ENCODE assay signal across 12 cellular contexts in the genomic region with DNA sequence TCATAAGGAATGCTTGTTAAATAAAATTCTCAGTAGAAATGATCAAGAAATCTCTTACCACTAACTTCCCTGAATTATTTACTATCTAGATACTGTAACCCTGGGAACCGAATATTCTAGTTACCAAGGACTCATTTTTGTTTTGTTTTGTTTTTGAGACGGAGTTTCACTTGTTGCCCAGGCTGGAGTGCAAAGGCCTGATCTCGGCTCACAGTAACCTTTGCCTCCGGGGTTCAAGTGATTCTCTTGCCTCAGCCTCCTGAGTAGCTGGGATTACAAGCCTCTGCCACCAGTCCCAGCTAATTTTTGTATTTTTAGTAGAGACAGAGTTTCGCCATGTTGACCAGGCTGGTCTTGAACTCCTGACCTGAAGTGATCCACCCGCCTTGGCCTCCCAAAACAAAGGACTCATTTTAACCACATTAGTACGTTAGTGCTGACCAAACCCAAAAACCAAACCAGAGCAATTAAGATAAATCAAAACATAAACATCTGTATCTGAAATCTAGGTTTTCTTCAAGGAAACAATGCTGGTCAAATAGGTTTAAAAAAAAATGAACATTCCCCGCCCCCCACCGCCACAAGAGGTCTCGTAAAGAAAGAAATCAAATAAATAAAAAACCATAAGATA. TPM values are rescaled to one million over a fixed set of nuclear protein-coding genes. Genes with fewer than 3 reads are reported as not detected.
DNase-seq lines count a peak whose midpoint lies in the region; ATAC-seq and TF ChIP-seq lines count a peak whose summit lies in the region.
"Had no signal": no experiment of that assay in that cellular context is flagged by ENCODE, and none has a peak within 500 bp of the region (broad histone marks: within the 10 kb centered on the region; RNA-seq: fewer than 3 reads in every experiment).

No MANE protein-coding gene starts in this region.

- peaks cover 77% of the 10 kb centered on the region for H3K79me2 ChIP-seq in fibroblast of lung (ENCODE audit: control insufficient read depth, insufficient read depth, low read length)

- H3K36me3 Mint-ChIP-seq in activated T-cell treated with anti-CD3 and anti-CD28 coated beads, Interleukin-2, amount 50 U/mL, for 24 hours (ENCODE audit: low read depth): peaks cover 85% of the 10 kb centered on the region
- H3K36me3 Mint-ChIP-seq in T-cell: peaks cover 18% of the 10 kb centered on the region
- H3K36me3 Mint-ChIP-seq in stimulated activated effector memory CD8-positive, alpha-beta T cell treated with anti-CD3 and anti-CD28 coated beads, Interleukin-12 subunit alpha, Interleukin-12 subunit beta, amount 100 ng/mL, for 72 hours: no peaks in the 10 kb centered on the region

- peak overlapping the region; percentile 71 for H3K27ac Mint-ChIP-seq in activated T-cell treated with anti-CD3 and anti-CD28 coated beads, Interleukin-2, amount 50 U/mL, for 24 hours
- H3K27ac Mint-ChIP-seq in T-cell: peak overlapping the region; percentile 56 to 58
- H3K27ac Mint-ChIP-seq in stimulated activated effector memory CD8-positive, alpha-beta T cell treated with anti-CD3 and anti-CD28 coated beads, Interleukin-12 subunit alpha, Interleukin-12 subunit beta, amount 100 ng/mL, for 72 hours: peak overlapping the region; percentile 99
- H3K27ac Mint-ChIP-seq: activated naive CD8-positive, alpha-beta T cell treated with anti-CD3 and anti-CD28 coated beads, Interleukin-2, amount 10 ng/mL, durations not matched to agents 7 days and 5 days had no signal

- H3K36me3 ChIP-seq in fibroblast of lung (ENCODE audit: control insufficient read depth, insufficient read depth, low read length) (peaks cover 5% of the 10 kb centered on the region), ascending aorta (peaks cover 17 to 34% of the 10 kb centered on the region in 2 donors)
- H3K36me3 ChIP-seq: pancreas had no signal

- peaks cover 8% of the 10 kb centered on the region for H4K20me1 ChIP-seq in fibroblast of lung (ENCODE audit: control insufficient read depth, extremely low read depth, insufficient read depth, low read length)

- H3K4me3 ChIP-seq in fibroblast of lung (replicated peaks in 1 of 4; ENCODE audit: control extremely low read depth in 1 of 4, insufficient read depth in 1 of 4, low read depth in 3 of 4, low read length in 4 of 4) (peak overlapping the region in 2 of 4 experiments; percentile 20 to 85), ascending aorta (no peak overlapping the region)
- H3K4me3 ChIP-seq: pancreas, suprapubic skin had no signal

- H3K4me1 ChIP-seq in fibroblast of lung (ENCODE audit: control insufficient read depth, extremely low read depth, insufficient read depth, low read length): peaks cover 6% of the 10 kb centered on the region
- peaks cover 2 to 9% of the 10 kb centered on the region in 2 donors for H3K4me1 ChIP-seq in ascending aorta

- intact Hi-C loops in ascending aorta (cut with DNase I): no loop called here

- no peaks in the 10 kb centered on the region for H3K9me3 Mint-ChIP-seq in activated T-cell treated with anti-CD3 and anti-CD28 coated beads, Interleukin-2, amount 50 U/mL, for 24 hours
- H3K9me3 Mint-ChIP-seq in T-cell: no peaks in the 10 kb centered on the region
- no peaks in the 10 kb centered on the region for H3K9me3 Mint-ChIP-seq in stimulated activated effector memory CD8-positive, alpha-beta T cell treated with anti-CD3 and anti-CD28 coated beads, Interleukin-12 subunit alpha, Interleukin-12 subunit beta, amount 100 ng/mL, for 72 hours
- H3K9me3 Mint-ChIP-seq: activated naive CD8-positive, alpha-beta T cell treated with anti-CD3 and anti-CD28 coated beads, Interleukin-2, amount 10 ng/mL, durations not matched to agents 7 days and 5 days had no signal

- CTCF ChIA-PET in T-cell (lab: Charles Lee): interaction anchor here in 1 of 2 donors (0.6 kb wide), 2 partner anchors 35 to 73 kb away, joined by 4 to 7 read pairs; no protein-coding TSS in a partner anchor

- no peaks in the 10 kb centered on the region for H3K9me3 ChIP-seq in fibroblast of lung (ENCODE audit: control insufficient read depth, insufficient read depth, low read depth, low read length)
- H3K9me3 ChIP-seq in ascending aorta: no peaks in the 10 kb centered on the region
- H3K9me3 ChIP-seq: pancreas, suprapubic skin had no signal

- H3K27ac ChIP-seq in fibroblast of lung (ENCODE audit: insufficient read depth, low read length) (peak overlapping the region; percentile 47), ascending aorta (peak overlapping the region in 1 of 2 donors; percentile 4)
- H3K27ac ChIP-seq: suprapubic skin had no signal

- ATAC-seq in T-cell (replicated peaks in 1 of 4): no peak
- no peak for ATAC-seq in stimulated activated effector memory CD8-positive, alpha-beta T cell treated with anti-CD3 and anti-CD28 coated beads, Interleukin-12 subunit alpha, Interleukin-12 subunit beta, amount 100 ng/mL, for 72 hours
- no peak for ATAC-seq in GM21528 (IDR thresholded peaks at IDR 0.05; ENCODE audit: low FRiP score, unreplicated experiment)
- ATAC-seq in activated CD4-positive, CD25-positive, alpha-beta regulatory T cell treated with anti-CD3 and anti-CD28 coated beads, Interleukin-2, amount 50 U/mL, for 24 hours: no peak
- ATAC-seq: pancreas had no signal

- H3K27me3 Mint-ChIP-seq in activated T-cell treated with anti-CD3 and anti-CD28 coated beads, Interleukin-2, amount 50 U/mL, for 24 hours: no peaks in the 10 kb centered on the region
- no peaks in the 10 kb centered on the region for H3K27me3 Mint-ChIP-seq in T-cell
- H3K27me3 Mint-ChIP-seq: activated naive CD8-positive, alpha-beta T cell treated with anti-CD3 and anti-CD28 coated beads, Interleukin-2, amount 10 ng/mL, durations not matched to agents 7 days and 5 days had no signal

- H3K4me2 ChIP-seq in fibroblast of lung (ENCODE audit: extremely low read depth, insufficient read depth, low read length): peak overlapping the region; percentile 51

- peak overlapping the region; percentile 94 for H3K4me3 Mint-ChIP-seq in activated T-cell treated with anti-CD3 and anti-CD28 coated beads, Interleukin-2, amount 50 U/mL, for 24 hours
- H3K4me3 Mint-ChIP-seq in T-cell: no peak overlapping the region
- peak overlapping the region; percentile 83 for H3K4me3 Mint-ChIP-seq in stimulated activated effector memory CD8-positive, alpha-beta T cell treated with anti-CD3 and anti-CD28 coated beads, Interleukin-12 subunit alpha, Interleukin-12 subunit beta, amount 100 ng/mL, for 72 hours
- H3K4me3 Mint-ChIP-seq: activated naive CD8-positive, alpha-beta T cell treated with anti-CD3 and anti-CD28 coated beads, Interleukin-2, amount 10 ng/mL, durations not matched to agents 7 days and 5 days had no signal

- POLR2A ChIA-PET in T-cell (lab: Charles Lee): no interaction called here

- H3K9ac ChIP-seq in fibroblast of lung (ENCODE audit: insufficient read depth, low read length): no peak overlapping the region

- H3K27me3 ChIP-seq in fibroblast of lung (ENCODE audit: control insufficient read depth, insufficient read depth, low read length): no peaks in the 10 kb centered on the region
- H3K27me3 ChIP-seq in ascending aorta: no peaks in the 10 kb centered on the region
- H3K27me3 ChIP-seq: pancreas, suprapubic skin had no signal

- DNase-seq in activated T-cell treated with anti-CD3 and anti-CD28 coated beads, Interleukin-2, amount 50 U/mL, for 24 hours: no peak
- DNase-seq in activated T-cell treated with anti-CD3 and anti-CD28 coated beads for 4 hours (no peak), T-cell (no peak), fibroblast of lung (ENCODE audit: low read depth in 2 of 2) (no peak), ascending aorta (ENCODE audit: low spot score in 2 of 2) (no peak)
- no peak for DNase-seq in stimulated activated effector memory CD8-positive, alpha-beta T cell treated with anti-CD3 and anti-CD28 coated beads, Interleukin-12 subunit alpha, Interleukin-12 subunit beta, amount 100 ng/mL, for 72 hours (ENCODE audit: low spot score in 2 of 2)
- DNase-seq: activated naive CD8-positive, alpha-beta T cell treated with anti-CD3 and anti-CD28 coated beads, Interleukin-2, amount 10 ng/mL, durations not matched to agents 7 days and 5 days; pancreas; stimulated activated CD4-positive, alpha-beta T cell treated with anti-CD3 and anti-CD28 coated beads, Interleukin-4, amount 100 ng/mL, for 1 hour had no signal

- H3K4me1 Mint-ChIP-seq in activated T-cell treated with anti-CD3 and anti-CD28 coated beads, Interleukin-2, amount 50 U/mL, for 24 hours (ENCODE audit: low read depth): peaks cover 64% of the 10 kb centered on the region
- peaks cover 33 to 45% (median 39%) of the 10 kb centered on the region in 3 donors for H3K4me1 Mint-ChIP-seq in T-cell
- peaks cover 47% of the 10 kb centered on the region for H3K4me1 Mint-ChIP-seq in stimulated activated effector memory CD8-positive, alpha-beta T cell treated with anti-CD3 and anti-CD28 coated beads, Interleukin-12 subunit alpha, Interleukin-12 subunit beta, amount 100 ng/mL, for 72 hours

- no peak overlapping the region for H2AFZ ChIP-seq in fibroblast of lung (ENCODE audit: low read length)

- TF ChIP-seq CTCF in fibroblast of lung (conservative IDR thresholded peaks at IDR 0.05 in 1 of 2, IDR thresholded peaks at IDR 0.05 in 1 of 2; ENCODE audit: low read depth in 1 of 2, low read length in 2 of 2) (no peak), ascending aorta (IDR thresholded peaks at IDR 0.05) (no peak)

RNA-seq across cellular contexts. Expression of a gene that starts 3.7 kb away (rescaled TPM):
- total RNA-seq in T-cell (10 to 100 TPM; 38.3 to 63.4 (median 47.9) TPM), fibroblast of lung (212 and 355 TPM in 2 replicates), ascending aorta (28.9 TPM)
- 700 and 925 TPM in 2 replicates for polyA plus RNA-seq in fibroblast of lung
- 714 and 749 TPM in 2 replicates for polyA plus RNA-seq in fibroblast of lung (2012)
- 41.4 and 57.1 TPM in 2 replicates for polyA minus RNA-seq in fibroblast of lung (ENCODE audit: low replicate concordance)

RNA-seq across cellular contexts. Expression of a gene that starts 44.7 kb away (rescaled TPM):
- total RNA-seq in T-cell: under 1 TPM in 3 of 5 donors, not detected in 2; 0.09 to 0.10 (median 0.09) TPM
- under 0.01 TPM in 1 of 2 replicates, not detected in the other for total RNA-seq in fibroblast of lung
- not detected in 2 replicates for polyA plus RNA-seq in fibroblast of lung
- 0.24 TPM in 1 of 2 replicates, not detected in the other for polyA plus RNA-seq in fibroblast of lung (2012)
- polyA minus RNA-seq in fibroblast of lung (ENCODE audit: low replicate concordance): not detected in 2 replicates
- not detected for total RNA-seq in ascending aorta
- total RNA-seq: activated naive CD8-positive, alpha-beta T cell treated with anti-CD3 and anti-CD28 coated beads, Interleukin-2, amount 10 ng/mL, durations not matched to agents 7 days and 5 days had no signal

Comparison
In these comparisons a context has a peak if more than half of its experiments do, and no peak if none do; other contexts are left out.
1. H3K4me3 Mint-ChIP-seq: peak in activated T-cell treated with anti-CD3 and anti-CD28 coated beads, Interleukin-2, amount 50 U/mL, for 24 hours (single experiment) and stimulated activated effector memory CD8-positive, alpha-beta T cell treated with anti-CD3 and anti-CD28 coated beads, Interleukin-12 subunit alpha, Interleukin-12 subunit beta, amount 100 ng/mL, for 72 hours (single experiment); none in T-cell (0 of 3).
2. Peak in every context shown above with its lines, with median percentiles within 50 percentile points of each other: H3K27ac Mint-ChIP-seq.